19 cellular contexts compared by ENCODE assay signal in the genomic region with DNA sequence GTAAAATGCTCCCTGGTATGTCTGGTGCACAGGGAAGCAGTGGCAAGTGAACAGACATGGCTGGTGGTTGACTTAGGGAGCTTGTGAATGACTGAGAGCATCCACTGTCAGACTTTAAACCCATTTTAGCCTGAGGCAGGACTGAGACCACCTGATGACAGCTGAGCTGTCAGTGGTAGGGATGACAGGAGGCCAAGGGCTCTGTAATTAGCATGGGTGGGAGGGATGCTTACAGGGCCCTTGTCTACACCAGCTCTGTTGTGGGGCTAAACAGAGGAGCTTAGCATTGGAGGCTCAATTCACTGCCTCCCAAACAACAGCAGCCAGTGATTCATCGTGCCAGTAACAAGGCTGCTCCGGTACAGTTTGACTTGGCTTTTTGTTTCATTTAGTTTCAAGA.
"Had no signal": no experiment of that assay in that cellular context is flagged by ENCODE, and none has a peak within 500 bp of the region (broad histone marks: within the 10 kb centered on the region; RNA-seq: fewer than 3 reads in every experiment).

No MANE protein-coding gene starts in this region.

- ATAC-seq: left lung, upper lobe of right lung had no signal

- DNase-seq: activated CD4-positive, alpha-beta T cell treated with anti-CD3 and anti-CD28 coated beads, Interleukin-2, amount 50 U/mL, for 1 hour; activated CD4-positive, CD25-positive, alpha-beta regulatory T cell treated with anti-CD3 and anti-CD28 coated beads, Interleukin-2, amount 50 U/mL, for 72 hours; activated CD8-positive, alpha-beta memory T cell treated with anti-CD3 and anti-CD28 coated beads for 24 hours; activated CD8-positive, alpha-beta memory T cell treated with anti-CD3 and anti-CD28 coated beads, Interleukin-2, amount 50 U/mL, for 48 hours; activated effector memory CD4-positive, alpha-beta T cell treated with anti-CD3 and anti-CD28 coated beads, Interleukin-2, amount 50 U/mL, for 16 hours; activated naive CD4-positive, alpha-beta T cell treated with anti-CD3 and anti-CD28 coated beads, Interleukin-2, amount 50 U/mL, for 16 hours; activated T-cell treated with anti-CD3 and anti-CD28 coated beads, Interleukin-2, amount 50 U/mL, for 48 hours; aorta; effector CD8-positive, alpha-beta T cell; kidney; left lung; nephron progenitor cell; upper lobe of right lung had no signal

- H3K4me3 Mint-ChIP-seq: central memory CD8-positive, alpha-beta T cell; nephron progenitor cell; stimulated activated naive CD8-positive, alpha-beta T cell treated with anti-CD3 and anti-CD28 coated beads, Interleukin-15, Interleukin-2, amounts not matched to agents 100 ng/mL and 50 ng/mL, for 24 hours; T-helper 1 cell treated with Interleukin-12 subunit alpha and Interleukin-12 subunit beta and Interleukin-4 antibody, amounts not matched to agents 30 μg/mL and 1 μg/mL, for 36 hours had no signal

- H3K27ac Mint-ChIP-seq: nephron progenitor cell; stimulated activated naive CD8-positive, alpha-beta T cell treated with anti-CD3 and anti-CD28 coated beads, Interleukin-15, Interleukin-2, amounts not matched to agents 100 ng/mL and 50 ng/mL, for 24 hours; T-helper 1 cell treated with Interleukin-12 subunit alpha and Interleukin-12 subunit beta and Interleukin-4 antibody, amounts not matched to agents 30 μg/mL and 1 μg/mL, for 36 hours had no signal

- H3K9me3 ChIP-seq: esophagus muscularis mucosa, left lung, right atrium auricular region, thoracic aorta, upper lobe of right lung had no signal

- H3K27me3 ChIP-seq: esophagus muscularis mucosa, left lung, right atrium auricular region, upper lobe of right lung had no signal

- H3K27ac ChIP-seq: esophagus muscularis mucosa, left lung, right atrium auricular region, thoracic aorta, upper lobe of right lung had no signal

- H3K36me3 ChIP-seq: esophagus muscularis mucosa, left lung, right atrium auricular region, thoracic aorta, upper lobe of right lung had no signal

- H3K4me1 ChIP-seq: left lung, upper lobe of right lung had no signal

- H3K9me3 Mint-ChIP-seq: central memory CD8-positive, alpha-beta T cell; nephron progenitor cell; stimulated activated naive CD8-positive, alpha-beta T cell treated with anti-CD3 and anti-CD28 coated beads, Interleukin-15, Interleukin-2, amounts not matched to agents 100 ng/mL and 50 ng/mL, for 24 hours; T-helper 1 cell treated with Interleukin-12 subunit alpha and Interleukin-12 subunit beta and Interleukin-4 antibody, amounts not matched to agents 30 μg/mL and 1 μg/mL, for 36 hours had no signal

- H3K4me1 Mint-ChIP-seq: central memory CD8-positive, alpha-beta T cell had no signal

- H3K27me3 Mint-ChIP-seq: central memory CD8-positive, alpha-beta T cell; stimulated activated naive CD8-positive, alpha-beta T cell treated with anti-CD3 and anti-CD28 coated beads, Interleukin-15, Interleukin-2, amounts not matched to agents 100 ng/mL and 50 ng/mL, for 24 hours had no signal

- H3K4me3 ChIP-seq: esophagus muscularis mucosa, left lung, right atrium auricular region, thoracic aorta, upper lobe of right lung had no signal

- FAIRE-seq: kidney had no signal
